Comparison of ENCODE assay signal across 8 cellular contexts in genomic region chr14:55458800-55459577, GRCh38. TPM values are rescaled to one million over a fixed set of nuclear protein-coding genes. Genes with fewer than 3 reads are reported as not detected.
DNase-seq lines count a peak whose midpoint lies in the region; ATAC-seq and TF ChIP-seq lines count a peak whose summit lies in the region.

No MANE protein-coding gene starts in this region.

- CTCF ChIA-PET in mammary epithelial cell (lab: Charles Lee; ENCODE audit: low non-redundant PET) = interaction anchor here (1.2 kb wide), 1 partner anchor 13 kb away, joined by 18 read pairs; no protein-coding TSS in a partner anchor

- BruUV-seq in mammary epithelial cell (replicated peaks; lab: Mats Ljungman, UMichigan) = no TSS peak

- no peak for TF ChIP-seq EP300 in stomach (IDR thresholded peaks at IDR 0.05)

- DNase-seq in CD1c-positive myeloid dendritic cell (ENCODE audit: extremely low spot score) (peak; percentile 63), mammary epithelial cell (peak; percentile 87), NCI-H187 treated with DMSO at 0.1 percent for 48 hours (lab: John Stamatoyannopoulos, UW) (no peak), stomach (no peak), NCI-H2171 (lab: John Stamatoyannopoulos, UW) (no peak)
- DNase-seq in effector CD4-positive, alpha-beta T cell = no peak

- TF ChIP-seq POLR2A in stomach (IDR thresholded peaks at IDR 0.05) = no peak

- no peak for TF ChIP-seq CTCF in mammary epithelial cell (conservative IDR thresholded peaks at IDR 0.05 in 1 of 2, IDR thresholded peaks at IDR 0.05 in 1 of 2; ENCODE audit: extremely low read depth in 1 of 2, insufficient read depth in 1 of 2, low read depth in 1 of 2, low read length in 2 of 2)
- no peak for TF ChIP-seq CTCF in stomach (IDR thresholded peaks at IDR 0.05)

- no peaks in the 10 kb centered on the region for H3K36me3 ChIP-seq in mammary epithelial cell (ENCODE audit: insufficient read depth, low read length)
- H3K36me3 ChIP-seq in stomach = no peaks in the 10 kb centered on the region

- peak overlapping the region; percentile 26 for H3K27ac ChIP-seq in mammary epithelial cell (ENCODE audit: insufficient read depth, low read depth, low read length)
- H3K27ac ChIP-seq in stomach = no peak overlapping the region

- no peaks in the 10 kb centered on the region for H4K20me1 ChIP-seq in mammary epithelial cell (ENCODE audit: insufficient read depth, low read length)

- dilution Hi-C loops in mammary epithelial cell (cut with HindIII; ENCODE audit: low sequenced_read_pairs) = no loop called here

- ATAC-seq in GM19372 (IDR thresholded peaks at IDR 0.05; ENCODE audit: low read depth, unreplicated experiment) (peak; percentile 65), HG03135 (IDR thresholded peaks at IDR 0.05; ENCODE audit: unreplicated experiment) (peak; percentile 79)

- H3K79me2 ChIP-seq in mammary epithelial cell (ENCODE audit: insufficient read depth, low read length) = no peaks in the 10 kb centered on the region

- H3K4me2 ChIP-seq in mammary epithelial cell (ENCODE audit: insufficient read depth, low read depth, low read length) = peak overlapping the region; percentile 1

- H3K9me3 ChIP-seq in mammary epithelial cell (replicated peaks; ENCODE audit: insufficient read depth, low read length) (no peaks in the 10 kb centered on the region), stomach (no peaks in the 10 kb centered on the region)

- no peak overlapping the region for H3K9ac ChIP-seq in mammary epithelial cell (ENCODE audit: insufficient read depth, low read length)

- intact Hi-C loops in mammary epithelial cell (cut with micrococcal nuclease) (no loop called here), stomach (cut with DNase I; ENCODE audit: low total_unique reads) (no loop called here)

- H3K4me3 ChIP-seq in mammary epithelial cell (replicated peaks in 1 of 3; ENCODE audit: insufficient read depth in 1 of 3, low read depth in 2 of 3, low read length in 3 of 3) (no peak overlapping the region), stomach (no peak overlapping the region)

- in situ Hi-C loops in mammary epithelial cell (cut with MboI; ENCODE audit: low sequenced_read_pairs in 2 of 2) = loop anchor here in 1 of 2 donors (25.0 kb wide), 1 partner anchor 103 kb away; no protein-coding TSS in a partner anchor

- peaks cover 28% of the 10 kb centered on the region for H3K4me1 ChIP-seq in mammary epithelial cell (ENCODE audit: insufficient read depth, low read length)
- H3K4me1 ChIP-seq in stomach = peaks cover 7 to 19% (median 11%) of the 10 kb centered on the region in 4 donors

- WGBS in mammary epithelial cell (ENCODE audit: low coverage, missing lambda C conversion rate) = 55% methylated on average over 9 of the region's 9 CpGs
- WGBS in stomach, 5 donors = 65 to 79% (median 67%) methylated on average over 9 of the region's 9 CpGs

- peak overlapping the region; percentile 4 for H2AFZ ChIP-seq in mammary epithelial cell (ENCODE audit: low read depth, low read length)

- H3K27me3 ChIP-seq in mammary epithelial cell (ENCODE audit: insufficient read depth, low read length) = no peaks in the 10 kb centered on the region
- no peaks in the 10 kb centered on the region for H3K27me3 ChIP-seq in stomach

RNA-seq across cellular contexts. Expression of gene TBPL2, which starts 18.6 kb away (rescaled TPM):
- total RNA-seq in mammary epithelial cell = not detected
- polyA plus RNA-seq in mammary epithelial cell = not detected
- polyA minus RNA-seq in mammary epithelial cell = not detected
- not detected for total RNA-seq in stomach
- polyA plus RNA-seq in stomach = not detected

RNA-seq across cellular contexts. Expression of gene ATG14, which starts 47.4 kb away (rescaled TPM):
- total RNA-seq in mammary epithelial cell (10 to 100 TPM in 1 of 2 donors, 1 to 10 TPM in 1; 5.6 to 11.2 TPM), stomach (10 to 100 TPM in 2 of 5 donors, 1 to 10 TPM in 3; 5.8 to 29.7 (median 7.0) TPM)
- polyA plus RNA-seq in mammary epithelial cell (2.4 TPM), stomach (1 to 10 TPM; 3.3 to 5.4 (median 3.7) TPM)
- polyA minus RNA-seq in mammary epithelial cell = 6.0 TPM

Comparison
In these comparisons a context has a peak if more than half of its experiments do, and no peak if none do; other contexts are left out.
1. DNase-seq: peak in CD1c-positive myeloid dendritic cell (single experiment) and mammary epithelial cell (single experiment); none in NCI-H187 treated with DMSO at 0.1 percent for 48 hours (single experiment), effector CD4-positive, alpha-beta T cell (single experiment), stomach (single experiment) and NCI-H2171 (single experiment).